13 cellular contexts compared by ENCODE assay signal in the genomic region with DNA sequence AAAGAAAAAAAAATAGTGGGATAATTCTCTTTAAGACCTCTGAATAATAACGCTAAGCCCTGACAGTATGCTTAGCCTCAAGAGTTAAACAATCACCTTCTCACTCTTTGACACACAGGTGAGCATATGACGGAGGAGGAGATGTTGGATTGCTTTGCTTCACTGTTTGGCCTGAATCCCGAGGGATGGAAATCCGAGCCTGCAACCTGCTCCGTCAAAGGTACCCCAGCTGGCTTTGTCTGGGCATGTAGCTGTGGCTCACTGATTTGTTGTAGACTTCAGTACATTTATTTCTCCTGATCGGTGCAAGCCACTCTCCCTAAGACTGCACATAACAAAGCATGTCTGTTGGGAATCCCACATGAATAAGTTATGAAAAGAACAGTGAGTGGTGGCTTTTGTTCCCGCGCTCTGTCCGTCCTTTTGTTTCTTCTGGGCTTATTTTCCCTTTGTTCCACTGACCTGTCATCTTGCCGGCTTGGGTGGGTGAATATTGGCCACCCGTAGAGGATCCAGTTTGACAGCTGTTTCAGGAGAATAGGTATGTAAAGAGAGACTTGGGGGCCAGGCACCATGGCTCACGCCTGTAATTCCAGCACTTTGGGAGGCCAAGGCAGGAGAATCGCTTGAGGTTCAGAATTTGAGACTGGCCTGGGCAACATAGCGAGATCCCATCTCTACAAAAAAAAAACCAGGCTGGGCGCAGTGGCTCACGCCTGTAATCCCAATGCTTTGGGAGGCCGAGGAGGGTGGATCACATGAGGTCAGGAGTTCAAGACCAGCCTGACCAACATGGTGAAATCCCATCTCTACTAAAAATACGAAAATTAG. TPM values are rescaled to one million over a fixed set of nuclear protein-coding genes. Genes with fewer than 3 reads are reported as not detected.
DNase-seq lines count a peak whose midpoint lies in the region; ATAC-seq, FAIRE-seq and TF ChIP-seq lines count a peak whose summit lies in the region.
"Had no signal": no experiment of that assay in that cellular context is flagged by ENCODE, and none has a peak within 500 bp of the region (broad histone marks: within the 10 kb centered on the region; RNA-seq: fewer than 3 reads in every experiment).

No MANE protein-coding gene starts in this region.

- peaks cover 5% of the 10 kb centered on the region for H3K36me3 Mint-ChIP-seq in astrocyte (ENCODE audit: low read depth, unreplicated experiment)

- H3K79me2 ChIP-seq in astrocyte (ENCODE audit: insufficient read depth, low read length) = no peaks in the 10 kb centered on the region

- H3K9ac ChIP-seq in astrocyte (ENCODE audit: low read length) = no peak overlapping the region

- H3K9me3 ChIP-seq in astrocyte (ENCODE audit: insufficient read depth, low read depth, low read length) = no peaks in the 10 kb centered on the region
- H3K9me3 ChIP-seq: body of pancreas had no signal

- H3K4me3 Mint-ChIP-seq in astrocyte (ENCODE audit: unreplicated experiment) = no peak overlapping the region

- H3K9me3 Mint-ChIP-seq in astrocyte (ENCODE audit: unreplicated experiment) = peaks cover 5% of the 10 kb centered on the region

- peak overlapping the region; percentile 47 for H2AFZ ChIP-seq in astrocyte (ENCODE audit: low read depth, low read length)

- FAIRE-seq in astrocyte (lab: Jason Lieb, UNC) (no peak), HTR-8/SVneo (lab: Jason Lieb, UNC) (no peak), GM19239 (lab: Jason Lieb, UNC) (no peak)
- FAIRE-seq: small intestine had no signal

- H3K4me2 ChIP-seq in astrocyte (ENCODE audit: low read length) = no peak overlapping the region

- DNase-seq in DMS153 (lab: John Stamatoyannopoulos, UW) (peak; percentile 93), NCI-H146 treated with DMSO at 0.1 percent for 48 hours (lab: John Stamatoyannopoulos, UW; ENCODE audit: unreplicated experiment) (peak; percentile 86), astrocyte (ENCODE audit: low read depth) (no peak), medulla oblongata (ENCODE audit: extremely low spot score) (peak; percentile 83), HTR-8/SVneo (ENCODE audit: insufficient read length, low spot score) (no peak), RPMI8226 (no peak), GM19239 (ENCODE audit: insufficient read length, low spot score) (no peak)
- DNase-seq: activated T-cell treated with anti-CD3 and anti-CD28 coated beads, Interleukin-2, amount 50 U/mL, for 48 hours; body of pancreas; erythroblast; small intestine had no signal

- no peak for TF ChIP-seq CTCF in astrocyte (IDR thresholded peaks at IDR 0.05; ENCODE audit: insufficient read depth, low read depth, low read length)

- H4K20me1 ChIP-seq in astrocyte (ENCODE audit: insufficient read depth, low read length) = no peaks in the 10 kb centered on the region

- H3K4me1 ChIP-seq in astrocyte (ENCODE audit: insufficient read depth, low read length) = peaks cover 11% of the 10 kb centered on the region

- H3K4me1 Mint-ChIP-seq in astrocyte (ENCODE audit: low read depth, unreplicated experiment) = peaks cover 7% of the 10 kb centered on the region

- H3K27me3 Mint-ChIP-seq in astrocyte (ENCODE audit: low read depth, unreplicated experiment) = peaks cover 3% of the 10 kb centered on the region

- no peak for ATAC-seq in GM18498 (IDR thresholded peaks at IDR 0.05; ENCODE audit: unreplicated experiment)
- ATAC-seq: body of pancreas had no signal

- H3K27me3 ChIP-seq in astrocyte (ENCODE audit: insufficient read depth, low read length) = no peaks in the 10 kb centered on the region
- H3K27me3 ChIP-seq: body of pancreas had no signal

- H3K27ac Mint-ChIP-seq in astrocyte (ENCODE audit: unreplicated experiment) = peak overlapping the region; percentile 77

- H3K36me3 ChIP-seq in astrocyte (ENCODE audit: insufficient read depth, low read length) = no peaks in the 10 kb centered on the region

- no peak overlapping the region for H3K27ac ChIP-seq in astrocyte (ENCODE audit: low read depth, low read length)
- H3K27ac ChIP-seq: body of pancreas, VCaP had no signal

- no peak overlapping the region for H3K4me3 ChIP-seq in astrocyte (ENCODE audit: insufficient read depth, low read depth, low read length)
- H3K4me3 ChIP-seq: body of pancreas had no signal

RNA-seq across cellular contexts. Expression of gene BCL7A, which starts 20.1 kb away (rescaled TPM):
- 8.5 and 9.6 TPM in 2 replicates for total RNA-seq in astrocyte

Comparison
In these comparisons a context has a peak if more than half of its experiments do, and no peak if none do; other contexts are left out.
1. DNase-seq: peak in DMS153 (single experiment), NCI-H146 treated with DMSO at 0.1 percent for 48 hours (single experiment) and medulla oblongata (single experiment); none in astrocyte (single experiment), HTR-8/SVneo (single experiment), RPMI8226 (single experiment) and GM19239 (single experiment).